1 cellular context compared by ENCODE assay signal in the genomic region with DNA sequence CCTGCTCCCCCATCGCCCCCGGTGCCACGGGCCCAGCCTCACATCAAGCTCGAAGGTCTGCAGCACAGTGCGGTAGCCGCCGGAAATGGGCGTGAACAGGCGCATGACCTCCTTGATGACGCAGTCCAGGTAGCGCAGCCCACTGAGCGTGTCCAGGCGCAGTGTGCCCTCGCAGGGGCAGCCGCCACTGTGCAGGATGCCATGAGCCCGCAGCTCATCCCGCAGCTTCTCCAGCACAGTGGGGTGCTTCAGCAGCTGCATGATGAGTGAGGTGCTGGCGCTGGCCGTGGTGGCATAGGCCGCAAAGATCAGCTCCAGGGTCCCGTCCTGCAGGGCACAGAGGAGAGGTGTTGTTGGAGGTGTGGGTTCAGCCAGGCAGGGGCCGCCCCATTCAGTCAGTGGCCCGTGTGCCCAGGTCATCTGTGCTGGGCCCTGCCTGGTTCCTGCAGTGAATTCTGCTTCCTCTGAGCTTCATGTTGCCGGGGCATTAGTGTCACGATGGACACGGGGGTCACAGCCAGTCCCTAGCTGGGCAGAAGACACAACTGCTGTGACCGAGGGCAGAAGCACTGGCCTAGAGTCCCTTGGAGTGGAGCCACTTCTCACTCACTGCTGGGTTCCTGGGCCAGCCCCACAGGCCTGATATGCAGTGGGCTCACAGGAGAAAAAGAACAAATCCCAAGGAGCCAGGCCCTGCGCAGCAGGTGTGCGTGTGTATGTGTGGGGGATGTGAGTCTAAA.
TF ChIP-seq lines count a peak whose summit lies in the region.

No MANE protein-coding gene starts in this region.

TF ChIP-seq in H1, 55 proteins besides CTCF, POLR2A, EP300 and RAD21:
- TF ChIP-seq EZH2 (IDR thresholded peaks at IDR 0.05; ENCODE audit: low read depth, low read length, severe bottlenecking), result no peak
- TF ChIP-seq RBBP5 (IDR thresholded peaks at IDR 0.05; ENCODE audit: borderline replicate concordance, low read depth, low read length), result no peak
- no peak for TF ChIP-seq JUND (IDR thresholded peaks at IDR 0.05; ENCODE audit: low read length)
- TF ChIP-seq BCL11A (IDR thresholded peaks at IDR 0.05; ENCODE audit: low read depth in 2 of 2, low read length in 2 of 2), result no peak
- no peak for TF ChIP-seq BRCA1 (IDR thresholded peaks at IDR 0.05; ENCODE audit: low read depth, low read length)
- TF ChIP-seq SIRT6 (IDR thresholded peaks at IDR 0.05; ENCODE audit: low read length), result no peak
- no peak for TF ChIP-seq SUZ12 (IDR thresholded peaks at IDR 0.05; ENCODE audit: low read length)
- TF ChIP-seq HDAC2 (IDR thresholded peaks at IDR 0.05; ENCODE audit: borderline replicate concordance in 1 of 2, low read depth in 2 of 2, low read length in 2 of 2), result no peak
